Comparison of ENCODE assay signal across 12 cellular contexts in the genomic region with DNA sequence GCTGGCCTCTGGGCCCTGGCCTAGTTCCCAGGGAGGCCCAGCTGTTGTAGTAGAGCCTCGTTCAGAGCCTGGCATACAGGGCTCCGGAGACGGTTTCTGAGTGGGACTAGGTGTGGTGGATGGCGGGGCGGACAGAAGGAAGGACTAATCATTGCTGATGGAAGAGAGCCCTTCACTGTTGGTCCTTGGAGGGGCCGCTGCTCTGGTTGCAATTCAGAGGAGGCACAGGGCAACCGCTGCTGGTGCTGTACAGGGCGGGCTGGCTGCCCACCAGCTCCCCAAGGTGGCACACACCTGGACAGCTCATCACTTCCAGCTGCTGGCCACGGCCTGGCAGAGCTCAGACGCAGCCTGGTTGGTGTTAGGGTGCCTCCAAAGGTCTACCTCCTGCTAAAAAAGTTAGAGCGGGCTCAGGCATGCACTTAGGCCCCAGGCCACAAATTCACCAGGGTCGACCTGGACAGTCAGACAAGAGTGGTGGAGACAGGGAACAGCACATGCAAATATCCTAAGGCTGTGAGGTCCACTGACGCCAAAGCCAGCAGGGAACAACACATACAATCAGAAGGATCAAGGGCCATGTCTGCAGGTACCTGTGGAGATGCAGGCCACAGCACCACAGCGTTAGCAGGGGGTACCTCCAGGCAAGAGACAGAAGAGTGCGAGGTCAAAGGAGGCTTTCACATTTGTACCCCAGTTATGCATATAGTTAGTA. TPM values are rescaled to one million over a fixed set of nuclear protein-coding genes. Genes with fewer than 3 reads are reported as not detected.
DNase-seq lines count a peak whose midpoint lies in the region; ATAC-seq, FAIRE-seq and TF ChIP-seq lines count a peak whose summit lies in the region.
"Had no signal": no experiment of that assay in that cellular context is flagged by ENCODE, and none has a peak within 500 bp of the region (broad histone marks: within the 10 kb centered on the region; RNA-seq: fewer than 3 reads in every experiment).

No MANE protein-coding gene starts in this region.

- no peak for FAIRE-seq in H1 (lab: Jason Lieb, UNC)
- FAIRE-seq: K562 had no signal

- no peak overlapping the region for H3K27ac ChIP-seq in IMR-90 (ENCODE audit: insufficient read depth, low read length)
- no peak overlapping the region for H3K27ac ChIP-seq in H1 (ENCODE audit: low read depth, low read length)
- no peak overlapping the region for H3K27ac ChIP-seq in neuronal stem cell (replicated peaks; ENCODE audit: low read length)
- no peak overlapping the region for H3K27ac ChIP-seq in heart left ventricle

- H3K56ac ChIP-seq in IMR-90 (ENCODE audit: extremely low read depth, insufficient read depth, low read length) (no peak overlapping the region), H1 (replicated peaks; ENCODE audit: insufficient read length, low read depth, low read length) (no peak overlapping the region)

- no peak for TF ChIP-seq EP300 in H1 (IDR thresholded peaks at IDR 0.05; ENCODE audit: borderline replicate concordance in 1 of 2, low read depth in 2 of 2, low read length in 2 of 2)

- H2AK5ac ChIP-seq in IMR-90 (ENCODE audit: low read depth, low read length) = no peak overlapping the region
- peak overlapping the region; percentile 7; the same call in 1 of the 2 replicates for H2AK5ac ChIP-seq in H1 (ENCODE audit: low read depth, low read length)
- peak overlapping the region; percentile 36 for H2AK5ac ChIP-seq in neuronal stem cell (ENCODE audit: low read depth, low read length)

- H3K18ac ChIP-seq in IMR-90 (ENCODE audit: low read depth, low read length) (no peak overlapping the region), H1 (ENCODE audit: extremely low read depth, low read length) (no peak overlapping the region), neuronal stem cell (ENCODE audit: low read length) (no peak overlapping the region)

- H2BK120ac ChIP-seq in IMR-90 (ENCODE audit: low read depth, low read length) = no peak overlapping the region
- no peak overlapping the region for H2BK120ac ChIP-seq in H1 (replicated peaks; ENCODE audit: low read depth, low read length)
- H2BK120ac ChIP-seq in neuronal stem cell (ENCODE audit: low read depth, low read length) = no peak overlapping the region

- intact Hi-C loops in IMR-90 (cut with micrococcal nuclease) = loop anchor here (5.0 kb wide), 1 partner anchor 219 kb away; a partner anchor contains a TSS
- intact Hi-C loops in heart left ventricle (cut with DNase I) = loop anchor here in 9 of 10 donors (5.0 to 10.0 kb wide), 7 partner anchors 73 to 244 kb away; a partner anchor contains a TSS

- H2BK20ac ChIP-seq in IMR-90 (ENCODE audit: low read depth, low read length) (no peak overlapping the region), H1 (ENCODE audit: low read length) (no peak overlapping the region)

- H4K5ac ChIP-seq in IMR-90 (ENCODE audit: low read depth, low read length) (no peak overlapping the region), H1 (ENCODE audit: insufficient read length, low read depth, low read length) (no peak overlapping the region)

- H3K14ac ChIP-seq in IMR-90 (replicated peaks; ENCODE audit: low read depth, low read length) = no peak overlapping the region
- H3K14ac ChIP-seq in H1 (ENCODE audit: insufficient read length) = no peak overlapping the region
- no peak overlapping the region for H3K14ac ChIP-seq in neuronal stem cell (ENCODE audit: low read length)

- H4K8ac ChIP-seq in IMR-90 (ENCODE audit: low read depth in 2 of 2, low read length in 2 of 2) (no peak overlapping the region), H1 (ENCODE audit: extremely low read depth, insufficient read depth, low read length) (no peak overlapping the region; the same call in 1 of the 2 replicates), neuronal stem cell (ENCODE audit: low read depth, low read length) (peak overlapping the region; percentile 58)

- no peak overlapping the region for H3K9ac ChIP-seq in IMR-90 (ENCODE audit: low read depth, low read length)
- H3K9ac ChIP-seq in H1 (replicated peaks in 1 of 4; ENCODE audit: extremely low read depth in 1 of 4, low read depth in 3 of 4, low read length in 3 of 4) = no peak overlapping the region
- peak overlapping the region; percentile 39 for H3K9ac ChIP-seq in neuronal stem cell (ENCODE audit: low read depth, low read length, poor library complexity)

- BruUV-seq in IMR-90 (replicated peaks; lab: Mats Ljungman, UMichigan) = no TSS peak

- CTCF ChIA-PET in IMR-90 (lab: Yijun Ruan, JAX) = interaction anchor here (0.6 kb wide), 2 partner anchors 241 to 980 kb away, joined by 3 read pairs; no protein-coding TSS in a partner anchor
- CTCF ChIA-PET in H1 (lab: Charles Lee; ENCODE audit: partially characterized antibody) = interaction anchor here (1.5 to 5.7 kb wide), 2 partner anchors 18 to 244 kb away, joined by 4 to 39 read pairs; no protein-coding TSS in a partner anchor

- no peak overlapping the region for H3K27ac Mint-ChIP-seq in T-helper 2 cell treated with Interferon-gamma antibody and Interleukin-4, amounts not matched to agents 5 μg/mL and 100 μg/mL, for 36 hours

- POLR2A ChIA-PET in IMR-90 (lab: Charles Lee; ENCODE audit: unreplicated experiment) (no interaction called here), H1 (lab: Charles Lee; ENCODE audit: partially characterized antibody) (no interaction called here)

- no peaks in the 10 kb centered on the region for H3K36me3 Mint-ChIP-seq in T-helper 2 cell treated with Interferon-gamma antibody and Interleukin-4, amounts not matched to agents 5 μg/mL and 100 μg/mL, for 36 hours (ENCODE audit: low read depth)

- H3K36me3 ChIP-seq in IMR-90 (ENCODE audit: control insufficient read depth, insufficient read depth, low read length) = peaks cover 2% of the 10 kb centered on the region; the same call in 1 of the 2 replicates
- no peaks in the 10 kb centered on the region for H3K36me3 ChIP-seq in H1 (ENCODE audit: control insufficient read depth in 2 of 4, insufficient read depth in 4 of 4, low read length in 3 of 4)
- H3K36me3 ChIP-seq in neuronal stem cell (replicated peaks in 1 of 2; ENCODE audit: control insufficient read depth in 2 of 2, insufficient read depth in 2 of 2, low read length in 2 of 2) = peaks cover 2 to 6% of the 10 kb centered on the region in 2 donors
- H3K36me3 ChIP-seq in heart left ventricle = no peaks in the 10 kb centered on the region
- H3K36me3 ChIP-seq: gastroesophageal sphincter, tibial nerve had no signal

- H2BK15ac ChIP-seq in IMR-90 (ENCODE audit: low read depth, low read length) = no peak overlapping the region
- no peak overlapping the region for H2BK15ac ChIP-seq in H1 (ENCODE audit: low read length)
- H2BK15ac ChIP-seq in neuronal stem cell (ENCODE audit: low read length) = peak overlapping the region; percentile 25

- H4K20me1 ChIP-seq in IMR-90 (ENCODE audit: insufficient read depth, low read length) (no peaks in the 10 kb centered on the region; the same call in 1 of the 2 replicates), H1 (replicated peaks in 1 of 2; ENCODE audit: control insufficient read depth in 1 of 2, insufficient read depth in 2 of 2, low read length in 2 of 2) (peaks cover 0 to 4% of the 10 kb centered on the region in 2 experiments)

- H4K91ac ChIP-seq in IMR-90 (ENCODE audit: insufficient read depth, low read depth, low read length) (no peak overlapping the region), H1 (replicated peaks; ENCODE audit: insufficient read length, low read length) (no peak overlapping the region), neuronal stem cell (ENCODE audit: low read depth, low read length, poor library complexity) (no peak overlapping the region)

- no peak overlapping the region for H2AK9ac ChIP-seq in IMR-90 (replicated peaks; ENCODE audit: low read depth, low read length, poor library complexity)

- dilution Hi-C loops in IMR-90 (cut with HindIII; ENCODE audit: low sequenced_read_pairs, unreplicated experiment) = no loop called here

- H3K9me3 Mint-ChIP-seq in T-helper 2 cell treated with Interferon-gamma antibody and Interleukin-4, amounts not matched to agents 5 μg/mL and 100 μg/mL, for 36 hours = no peaks in the 10 kb centered on the region

- no peak overlapping the region for H2BK5ac ChIP-seq in IMR-90 (ENCODE audit: low read depth, low read length, poor library complexity, severe bottlenecking)
- H2BK5ac ChIP-seq in H1 (ENCODE audit: low read depth, low read length) = no peak overlapping the region
- H2BK5ac ChIP-seq in neuronal stem cell (ENCODE audit: low read length) = no peak overlapping the region

- H3K4ac ChIP-seq in IMR-90 (ENCODE audit: low read depth, low read length) (no peak overlapping the region), H1 (replicated peaks; ENCODE audit: insufficient read length, low read depth, low read length) (no peak overlapping the region), neuronal stem cell (ENCODE audit: low read length) (no peak overlapping the region)

- H3K27me3 ChIP-seq in IMR-90 (ENCODE audit: control insufficient read depth, insufficient read depth, low read length) (peaks cover 12% of the 10 kb centered on the region), H1 (replicated peaks in 1 of 4; ENCODE audit: control insufficient read depth in 3 of 4, extremely low read depth in 1 of 4, insufficient read depth in 3 of 4, low read length in 3 of 4) (peaks cover 0 to 20% (median 13%) of the 10 kb centered on the region in 4 experiments; a peak in 5 of 7 replicates), neuronal stem cell (ENCODE audit: control insufficient read depth in 3 of 3, insufficient read depth in 3 of 3, low read depth in 1 of 3, low read length in 3 of 3) (peaks cover 2 to 20% (median 18%) of the 10 kb centered on the region in 3 experiments), heart left ventricle (peaks cover 0 to 12% (median 0%) of the 10 kb centered on the region in 9 donors)
- H3K27me3 ChIP-seq: tibial nerve had no signal

- peaks cover 19% of the 10 kb centered on the region for H3K27me3 Mint-ChIP-seq in T-helper 2 cell treated with Interferon-gamma antibody and Interleukin-4, amounts not matched to agents 5 μg/mL and 100 μg/mL, for 36 hours (ENCODE audit: low read depth)

- H3K4me3 ChIP-seq in IMR-90 (ENCODE audit: insufficient read depth, low read depth, low read length) (no peak overlapping the region), H1 (ENCODE audit: extremely low read depth in 1 of 4, insufficient read depth in 2 of 4, low read depth in 3 of 4, low read length in 4 of 4) (peak overlapping the region in 1 of 4 experiments; percentile 64; a peak in 1 of 8 replicates), neuronal stem cell (ENCODE audit: low read length in 2 of 2) (no peak overlapping the region), heart left ventricle (no peak overlapping the region)

- peaks cover 3% of the 10 kb centered on the region; the same call in 1 of the 2 replicates for H3K9me1 ChIP-seq in IMR-90 (ENCODE audit: insufficient read depth, low read length)

- TF ChIP-seq RAD21 in IMR-90 (IDR thresholded peaks at IDR 0.05; ENCODE audit: low read length) = no peak
- TF ChIP-seq RAD21 in H1 (IDR thresholded peaks at IDR 0.05 in 1 of 2, conservative IDR thresholded peaks at IDR 0.05 in 1 of 2; ENCODE audit: low read depth in 2 of 2, low read length in 2 of 2) = no peak

- H3K4me1 Mint-ChIP-seq in T-helper 2 cell treated with Interferon-gamma antibody and Interleukin-4, amounts not matched to agents 5 μg/mL and 100 μg/mL, for 36 hours (ENCODE audit: low read depth) = peaks cover 10% of the 10 kb centered on the region

- no peak for TF ChIP-seq CTCF in IMR-90 (conservative IDR thresholded peaks at IDR 0.05; ENCODE audit: low read depth, low read length)
- no peak for TF ChIP-seq CTCF in H1 (IDR thresholded peaks at IDR 0.05; ENCODE audit: control extremely low read depth in 1 of 3, insufficient read depth in 1 of 3, low read depth in 1 of 3, low read length in 3 of 3)
- TF ChIP-seq CTCF in heart left ventricle (IDR thresholded peaks at IDR 0.05) = no peak

- no peak for DNase-seq in T-helper 2 cell treated with Interferon-gamma antibody and Interleukin-4, amounts not matched to agents 5 μg/mL and 100 μg/mL, for 36 hours (ENCODE audit: low spot score)
- DNase-seq in T-helper 2 cell = no peak
- no peak for DNase-seq in IMR-90
- no peak for DNase-seq in H1 (ENCODE audit: low read depth in 1 of 2, low spot score in 2 of 2)
- DNase-seq in neuronal stem cell (ENCODE audit: low spot score) = no peak
- DNase-seq in NCI-H2196 treated with DMSO at 0.1 percent for 48 hours (lab: John Stamatoyannopoulos, UW; ENCODE audit: unreplicated experiment) = no peak
- DNase-seq in heart left ventricle = no peak
- DNase-seq: 8988T had no signal

- peak overlapping the region; percentile 77 for H3K4me3 Mint-ChIP-seq in T-helper 2 cell treated with Interferon-gamma antibody and Interleukin-4, amounts not matched to agents 5 μg/mL and 100 μg/mL, for 36 hours

- no peak overlapping the region for H3K4me2 ChIP-seq in IMR-90 (ENCODE audit: low read depth, low read length)
- peak overlapping the region in 1 of 2 experiments; percentile 61; a peak in 1 of 4 replicates for H3K4me2 ChIP-seq in H1 (ENCODE audit: insufficient read depth in 1 of 2, low read depth in 2 of 2, low read length in 2 of 2)
- H3K4me2 ChIP-seq in neuronal stem cell (ENCODE audit: insufficient read depth, low read length, poor library complexity, severe bottlenecking) = no peak overlapping the region

- no peaks in the 10 kb centered on the region for H3K79me2 ChIP-seq in H1 (ENCODE audit: control insufficient read depth in 1 of 2, insufficient read depth in 2 of 2, low read length in 2 of 2)

- in situ Hi-C loops in IMR-90 (cut with MboI; ENCODE audit: low sequenced_read_pairs) = no loop called here

- H2BK12ac ChIP-seq in H1 (ENCODE audit: low read depth, low read length) = peak overlapping the region; percentile 71; the same call in 1 of the 2 replicates
- H2BK12ac ChIP-seq in neuronal stem cell (ENCODE audit: low read length) = no peak overlapping the region

- H3K23ac ChIP-seq in IMR-90 (ENCODE audit: low read depth, low read length) = peak overlapping the region; percentile 78; the same call in 1 of the 2 replicates
- no peak overlapping the region for H3K23ac ChIP-seq in H1 (ENCODE audit: insufficient read length)
- peak overlapping the region; percentile 83 for H3K23ac ChIP-seq in neuronal stem cell (ENCODE audit: low read depth, low read length, poor library complexity)

- H3K23me2 ChIP-seq in H1 (ENCODE audit: low read depth, low read length) = peaks cover 3% of the 10 kb centered on the region; the same call in 1 of the 2 replicates

- no peaks in the 10 kb centered on the region for H3K9me3 ChIP-seq in IMR-90 (ENCODE audit: control insufficient read depth, insufficient read depth, low read length)
- no peaks in the 10 kb centered on the region for H3K9me3 ChIP-seq in H1 (ENCODE audit: insufficient read depth in 2 of 2, low read depth in 1 of 2, low read length in 1 of 2)
- no peaks in the 10 kb centered on the region for H3K9me3 ChIP-seq in neuronal stem cell (replicated peaks in 1 of 2; ENCODE audit: control insufficient read depth in 2 of 2, insufficient read depth in 1 of 2, low read depth in 1 of 2, low read length in 2 of 2)
- H3K9me3 ChIP-seq in heart left ventricle = no peaks in the 10 kb centered on the region
- H3K9me3 ChIP-seq: gastroesophageal sphincter, tibial nerve had no signal

- 80% methylated on average over 3 of the region's 15 CpGs; no CpG with 5 or more reads in 1 of the 2 experiments for WGBS in IMR-90 (ENCODE audit: extremely low coverage in 2 of 2, insufficient read length in 1 of 2), 2 experiments
- 83% methylated on average over 15 of the region's 15 CpGs; no CpG with 5 or more reads in 1 of the 2 experiments for WGBS in H1 (ENCODE audit: extremely low coverage in 1 of 2, insufficient coverage in 1 of 2, insufficient read length in 1 of 2, insufficient replicate concordance in 2 of 2, low coverage in 1 of 2, low lambda C conversion rate in 2 of 2, missing lambda C conversion rate in 1 of 2), 2 experiments
- no CpG with 5 or more reads among the region's 15 CpGs for WGBS in neuronal stem cell (ENCODE audit: extremely low coverage in 2 of 2, insufficient read length in 2 of 2, insufficient replicate concordance in 1 of 2), 2 donors
- 88 to 97% (median 90%) methylated on average over 6 to 15 of the region's 15 CpGs for WGBS in heart left ventricle, 4 donors

- TF ChIP-seq POLR2A in IMR-90 (IDR thresholded peaks at IDR 0.05; ENCODE audit: low read depth, low read length) (no peak), H1 (IDR thresholded peaks at IDR 0.05; ENCODE audit: control extremely low read depth in 1 of 2, low read depth in 2 of 2, low read length in 2 of 2) (no peak), heart left ventricle (IDR thresholded peaks at IDR 0.05) (no peak)

- no peak overlapping the region for H2AFZ ChIP-seq in IMR-90 (replicated peaks; ENCODE audit: low read length, poor library complexity)
- H2AFZ ChIP-seq in H1 (ENCODE audit: low read length) = no peak overlapping the region
- no peak overlapping the region for H2AFZ ChIP-seq in neuronal stem cell (ENCODE audit: low read length)

- ATAC-seq in IMR-90 (ENCODE audit: low read depth) (no peak), heart left ventricle (no peak), HG03045 (IDR thresholded peaks at IDR 0.05; ENCODE audit: unreplicated experiment) (no peak)

- no peaks in the 10 kb centered on the region for H3K79me1 ChIP-seq in IMR-90 (ENCODE audit: low read depth in 1 of 2, low read length in 2 of 2)
- no peaks in the 10 kb centered on the region; the same call in 1 of the 2 replicates for H3K79me1 ChIP-seq in H1 (ENCODE audit: low read depth, low read length)
- H3K79me1 ChIP-seq in neuronal stem cell (ENCODE audit: low read depth, low read length) = peaks cover 2% of the 10 kb centered on the region

- peaks cover 2% of the 10 kb centered on the region; the same call in 1 of the 2 replicates for H3K4me1 ChIP-seq in IMR-90 (ENCODE audit: control insufficient read depth, insufficient read depth, low read length)
- H3K4me1 ChIP-seq in H1 (replicated peaks in 1 of 4; ENCODE audit: control insufficient read depth in 3 of 4, insufficient read depth in 4 of 4, low read length in 3 of 4) = peaks cover 0 to 10% (median 7%) of the 10 kb centered on the region in 4 experiments; a peak in 6 of 7 replicates
- H3K4me1 ChIP-seq in neuronal stem cell (ENCODE audit: control insufficient read depth in 2 of 2, insufficient read depth in 1 of 2, low read depth in 1 of 2, low read length in 2 of 2) = peaks cover 2 to 3% of the 10 kb centered on the region in 2 donors
- peaks cover 0 to 15% (median 8%) of the 10 kb centered on the region in 12 donors for H3K4me1 ChIP-seq in heart left ventricle

RNA-seq across cellular contexts. Expression of a gene that starts 7.5 kb away (rescaled TPM):
- 63.8 and 64.4 TPM in 2 replicates for total RNA-seq in IMR-90 (2012; rRNA removed)
- 70.1 and 73.8 TPM in 2 replicates for polyA plus RNA-seq in IMR-90 (2012; rRNA removed)
- polyA plus RNA-seq in IMR-90 (2012; cell fraction: cytosol; rRNA removed) = 35.3 and 42.3 TPM in 2 replicates
- 35.1 and 60.0 TPM in 2 replicates for polyA plus RNA-seq in IMR-90 (2012; cell fraction: nucleus; rRNA removed; ENCODE audit: low replicate concordance)
- 75.0 and 78.9 TPM in 2 replicates for total RNA-seq in H1 (2021; fragmentation: NEBNext Ultra II Directional; extraction: Animal tissue kit (Norgen Biotek cat#: 25700))
- 68.2 and 70.5 TPM in 2 replicates for polyA plus RNA-seq in H1 (2011; rRNA removed)
- polyA plus RNA-seq in H1 (2011; cell fraction: cytosol; rRNA removed) = 87.3 TPM
- polyA plus RNA-seq in H1 (2011; cell fraction: nucleus; rRNA removed) = 69.7 TPM
- 60.0 to 63.7 TPM (median 62.1 TPM) in 4 replicates for polyA plus RNA-seq in H1 (2012, experiment 1 of 2)
- polyA plus RNA-seq in H1 (2012, experiment 2 of 2) = 36.0 TPM
- 49.9 TPM for polyA plus RNA-seq in H1 (2013, experiment 1 of 2)
- polyA plus RNA-seq in H1 (2013, experiment 2 of 2) = 51.6 TPM
- 98.4 and 122 TPM in 2 replicates for polyA minus RNA-seq in H1 (2011; rRNA and poly(A)+ RNA removed)
- polyA minus RNA-seq in H1 (2011; cell fraction: cytosol; rRNA and poly(A)+ RNA removed) = 68.6 TPM
- polyA minus RNA-seq in H1 (2011; cell fraction: nucleus; rRNA and poly(A)+ RNA removed) = 76.8 TPM
- 46.7 TPM for polyA plus RNA-seq in neuronal stem cell (2013, experiment 1 of 2)
- polyA plus RNA-seq in neuronal stem cell (2013, experiment 2 of 2) = 48.5 TPM
- 10 to 100 TPM; 24.3 to 45.7 (median 30.8) TPM for total RNA-seq in heart left ventricle
- 10 to 100 TPM; 10.6 to 36.3 TPM for polyA plus RNA-seq in heart left ventricle

RNA-seq across cellular contexts. Expression of a gene that starts 42.6 kb away (rescaled TPM):
- not detected in 2 replicates for total RNA-seq in IMR-90 (2012; rRNA removed)
- polyA plus RNA-seq in IMR-90 (2012; rRNA removed) = not detected in 2 replicates
- not detected in 2 replicates for polyA plus RNA-seq in IMR-90 (2012; cell fraction: cytosol; rRNA removed)
- polyA plus RNA-seq in IMR-90 (2012; cell fraction: nucleus; rRNA removed; ENCODE audit: low replicate concordance) = not detected in 2 replicates
- total RNA-seq in H1 (2021; fragmentation: NEBNext Ultra II Directional; extraction: Animal tissue kit (Norgen Biotek cat#: 25700)) = not detected in 2 replicates
- polyA plus RNA-seq in H1 (2011; rRNA removed) = 0.09 TPM in 1 of 2 replicates, not detected in the other
- polyA plus RNA-seq in H1 (2011; cell fraction: cytosol; rRNA removed) = 0.36 TPM
- polyA plus RNA-seq in H1 (2011; cell fraction: nucleus; rRNA removed) = 0.90 TPM
- 0.25 TPM in 1 of 4 replicates, not detected in the others for polyA plus RNA-seq in H1 (2012, experiment 1 of 2)
- not detected for polyA plus RNA-seq in H1 (2012, experiment 2 of 2)
- polyA plus RNA-seq in H1 (2013, experiment 1 of 2) = 0.12 TPM
- 0.13 TPM for polyA plus RNA-seq in H1 (2013, experiment 2 of 2)
- polyA minus RNA-seq in H1 (2011; rRNA and poly(A)+ RNA removed) = not detected in 2 replicates
- not detected for polyA minus RNA-seq in H1 (2011; cell fraction: cytosol; rRNA and poly(A)+ RNA removed)
- not detected for polyA minus RNA-seq in H1 (2011; cell fraction: nucleus; rRNA and poly(A)+ RNA removed)
- polyA plus RNA-seq in neuronal stem cell (2013, experiment 1 of 2) = not detected
- polyA plus RNA-seq in neuronal stem cell (2013, experiment 2 of 2) = not detected
- total RNA-seq in heart left ventricle = not detected
- polyA plus RNA-seq in heart left ventricle = not detected
- total RNA-seq: gastroesophageal sphincter, tibial nerve had no signal

RNA-seq across cellular contexts. Expression of a gene that starts 43.0 kb away (rescaled TPM):
- total RNA-seq in IMR-90 (2012; rRNA removed) (0.36 and 0.56 TPM in 2 replicates), heart left ventricle (10 to 100 TPM in 2 of 9 donors, 1 to 10 TPM in 7; 2.6 to 11.9 (median 5.6) TPM)
- polyA plus RNA-seq in IMR-90 (2012; rRNA removed) (1.2 and 1.4 TPM in 2 replicates), H1 (2011; rRNA removed) (1.7 and 3.1 TPM in 2 replicates), heart left ventricle (1 to 10 TPM; 4.3 to 5.0 TPM)
- polyA plus RNA-seq in IMR-90 (2012; cell fraction: cytosol; rRNA removed) = 0.14 and 0.92 TPM in 2 replicates
- 2.8 and 3.8 TPM in 2 replicates for polyA plus RNA-seq in IMR-90 (2012; cell fraction: nucleus; rRNA removed; ENCODE audit: low replicate concordance)
- total RNA-seq in H1 (2021; fragmentation: NEBNext Ultra II Directional; extraction: Animal tissue kit (Norgen Biotek cat#: 25700)) = 3.9 and 4.9 TPM in 2 replicates
- polyA plus RNA-seq in H1 (2011; cell fraction: cytosol; rRNA removed) = 2.3 TPM
- 9.8 TPM for polyA plus RNA-seq in H1 (2011; cell fraction: nucleus; rRNA removed)
- polyA plus RNA-seq in H1 (2012, experiment 1 of 2) = 1.5 to 2.1 TPM (median 1.9 TPM) in 4 replicates
- polyA plus RNA-seq in H1 (2012, experiment 2 of 2) = 2.0 TPM
- 3.7 TPM for polyA plus RNA-seq in H1 (2013, experiment 1 of 2)
- polyA plus RNA-seq in H1 (2013, experiment 2 of 2) = 3.2 TPM
- polyA minus RNA-seq in H1 (2011; rRNA and poly(A)+ RNA removed) = 1.7 and 2.4 TPM in 2 replicates
- 2.5 TPM for polyA minus RNA-seq in H1 (2011; cell fraction: cytosol; rRNA and poly(A)+ RNA removed)
- 5.8 TPM for polyA minus RNA-seq in H1 (2011; cell fraction: nucleus; rRNA and poly(A)+ RNA removed)
- polyA plus RNA-seq in neuronal stem cell (2013, experiment 1 of 2) = 0.15 TPM
- polyA plus RNA-seq in neuronal stem cell (2013, experiment 2 of 2) = 0.12 TPM
